ENCODE assay signal across 9 cellular contexts in the genomic region with DNA sequence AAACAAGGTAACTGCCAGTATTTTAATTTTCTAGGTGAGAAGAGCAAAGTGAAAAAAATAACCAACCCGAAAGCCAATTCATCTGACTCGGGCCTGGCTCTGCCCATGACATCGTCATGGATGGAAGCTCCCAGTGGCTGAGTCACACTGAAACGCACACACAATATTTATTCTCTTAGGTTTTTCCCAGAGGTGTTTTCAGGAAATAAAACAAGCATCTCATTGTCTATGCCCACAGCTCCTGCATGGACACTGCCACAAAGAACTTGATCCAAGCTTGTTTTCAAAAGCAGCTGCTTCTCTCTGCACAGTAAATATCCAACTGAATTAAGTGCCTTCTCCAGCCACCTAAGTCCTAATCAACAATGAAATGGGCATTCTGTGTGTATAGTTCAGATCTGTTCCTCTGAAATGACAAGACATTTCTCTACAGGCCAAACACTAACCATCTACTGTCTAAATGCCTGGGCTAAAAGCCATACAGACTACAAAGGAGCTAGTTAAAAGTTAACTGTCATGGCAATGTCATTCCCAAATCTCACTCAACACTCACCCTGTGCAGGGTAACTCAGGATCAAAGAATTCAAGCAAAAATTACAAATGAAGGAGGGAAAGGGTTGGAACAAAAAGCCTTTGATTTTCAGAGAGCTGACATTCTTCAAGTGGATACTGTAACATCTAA.
DNase-seq lines count a peak whose midpoint lies in the region; ATAC-seq and TF ChIP-seq lines count a peak whose summit lies in the region.
"Had no signal": no experiment of that assay in that cellular context is flagged by ENCODE, and none has a peak within 500 bp of the region (broad histone marks: within the 10 kb centered on the region; RNA-seq: fewer than 3 reads in every experiment).

No MANE protein-coding gene starts in this region.

- TF ChIP-seq POLR2A in spleen (IDR thresholded peaks at IDR 0.05) = no peak

- no peaks in the 10 kb centered on the region for H3K27me3 ChIP-seq in spleen (replicated peaks in 1 of 7)

- H3K9me3 ChIP-seq in spleen = no peaks in the 10 kb centered on the region

- no peaks in the 10 kb centered on the region for H3K27me3 Mint-ChIP-seq in osteocyte (ENCODE audit: unreplicated experiment)
- no peaks in the 10 kb centered on the region for H3K27me3 Mint-ChIP-seq in activated T-cell treated with anti-CD3 and anti-CD28 coated beads, Interleukin-2, amount 50 U/mL, for 24 hours

- H3K4me1 Mint-ChIP-seq in osteocyte (ENCODE audit: unreplicated experiment) = peaks cover 47% of the 10 kb centered on the region
- H3K4me1 Mint-ChIP-seq in activated T-cell treated with anti-CD3 and anti-CD28 coated beads, Interleukin-2, amount 50 U/mL, for 24 hours (ENCODE audit: low read depth) = no peaks in the 10 kb centered on the region

- WGBS in spleen, 5 donors = 59 to 86% (median 83%) methylated on average over 4 of the region's 4 CpGs

- H3K27ac Mint-ChIP-seq in osteocyte (ENCODE audit: unreplicated experiment) = peak overlapping the region; percentile 23
- no peak overlapping the region for H3K27ac Mint-ChIP-seq in activated T-cell treated with anti-CD3 and anti-CD28 coated beads, Interleukin-2, amount 50 U/mL, for 24 hours

- H3K9me3 Mint-ChIP-seq in osteocyte (ENCODE audit: unreplicated experiment) = no peaks in the 10 kb centered on the region
- no peaks in the 10 kb centered on the region for H3K9me3 Mint-ChIP-seq in activated T-cell treated with anti-CD3 and anti-CD28 coated beads, Interleukin-2, amount 50 U/mL, for 24 hours

- no peak for TF ChIP-seq CTCF in osteocyte (IDR thresholded peaks at IDR 0.05)
- no peak for TF ChIP-seq CTCF in spleen (IDR thresholded peaks at IDR 0.05 in 8 of 11, conservative IDR thresholded peaks at IDR 0.05 in 3 of 11)

- H3K36me3 ChIP-seq in spleen = peaks cover 0 to 13% (median 0%) of the 10 kb centered on the region in 6 donors

- DNase-seq in NCI-H2029 treated with DMSO at 0.1 percent for 48 hours (lab: John Stamatoyannopoulos, UW) = peak; percentile 67
- DNase-seq in epithelial cell of prostate (ENCODE audit: low read depth, low spot score) = peak; percentile 85
- DNase-seq in osteocyte (ENCODE audit: extremely low spot score, unreplicated experiment) = no peak
- DNase-seq in NCI-H2227 treated with DMSO at 0.1 percent for 48 hours (lab: John Stamatoyannopoulos, UW) = no peak
- DNase-seq in activated T-cell treated with anti-CD3 and anti-CD28 coated beads, Interleukin-2, amount 50 U/mL, for 24 hours = no peak
- DNase-seq in spleen = no peak

- no peak overlapping the region for H3K4me3 Mint-ChIP-seq in osteocyte (ENCODE audit: unreplicated experiment)
- H3K4me3 Mint-ChIP-seq in activated T-cell treated with anti-CD3 and anti-CD28 coated beads, Interleukin-2, amount 50 U/mL, for 24 hours = no peak overlapping the region

- H3K4me3 ChIP-seq in spleen = no peak overlapping the region
- H3K4me3 ChIP-seq: lung had no signal

- H3K36me3 Mint-ChIP-seq in osteocyte (ENCODE audit: unreplicated experiment) = no peaks in the 10 kb centered on the region
- no peaks in the 10 kb centered on the region for H3K36me3 Mint-ChIP-seq in activated T-cell treated with anti-CD3 and anti-CD28 coated beads, Interleukin-2, amount 50 U/mL, for 24 hours (ENCODE audit: low read depth)

- H3K27ac ChIP-seq in epithelial cell of prostate (peak overlapping the region; percentile 85), spleen (no peak overlapping the region)

- intact Hi-C loops in spleen (cut with DNase I; ENCODE audit: low total_unique reads) = no loop called here

- ATAC-seq in GM18511 (IDR thresholded peaks at IDR 0.05; ENCODE audit: unreplicated experiment) (peak; percentile 61), HG03457 (IDR thresholded peaks at IDR 0.05; ENCODE audit: unreplicated experiment) (no peak)

- no peaks in the 10 kb centered on the region for H3K4me1 ChIP-seq in spleen

Comparison
In these comparisons a context has a peak if more than half of its experiments do, and no peak if none do; other contexts are left out.
1. DNase-seq: peak in NCI-H2029 treated with DMSO at 0.1 percent for 48 hours (single experiment) and epithelial cell of prostate (single experiment); none in osteocyte (single experiment), NCI-H2227 treated with DMSO at 0.1 percent for 48 hours (single experiment), activated T-cell treated with anti-CD3 and anti-CD28 coated beads, Interleukin-2, amount 50 U/mL, for 24 hours (single experiment) and spleen (single experiment).